ENCODE assay signal across 17 cellular contexts in the genomic region with DNA sequence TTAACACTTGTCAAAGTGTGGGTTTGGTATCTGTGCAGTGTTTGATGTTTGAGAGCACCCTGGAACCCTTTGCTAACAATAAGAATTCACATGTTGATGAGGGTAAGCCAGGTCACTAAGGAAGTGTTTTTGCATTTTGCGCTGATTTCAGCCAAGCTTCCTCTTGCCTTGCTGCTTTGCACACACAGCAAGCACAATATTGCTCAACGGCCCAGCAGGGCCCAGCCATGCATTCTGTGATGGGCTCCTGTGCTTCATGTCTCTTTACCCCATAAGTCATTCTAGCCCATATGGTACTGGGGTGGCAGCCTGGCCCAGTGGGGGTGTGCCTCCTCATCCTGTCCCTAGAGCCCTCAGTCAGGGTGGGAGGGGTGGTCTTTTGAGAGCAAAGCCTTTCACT.
A peak's percentile ranks its signal among the peaks of the same experiment; 100 is the strongest.
DNase-seq lines count a peak whose midpoint lies in the region; ATAC-seq and TF ChIP-seq lines count a peak whose summit lies in the region.
"Had no signal": no experiment of that assay in that cellular context is flagged by ENCODE, and none has a peak within 500 bp of the region (broad histone marks: within the 10 kb centered on the region; RNA-seq: fewer than 3 reads in every experiment).

No MANE protein-coding gene starts in this region.

- H3K27me3 Mint-ChIP-seq in stimulated activated naive B cell treated with anti-CD40 and anti-IgM and Interleukin-4, amounts not matched to agents 10 μg/mL and 1 μg/mL and 100 μg/mL, for 72 hours = peaks cover 6 to 9% of the 10 kb centered on the region in 2 donors

- DNase-seq in H7 (peak; percentile 32), NCI-H69 (lab: John Stamatoyannopoulos, UW) (peak; percentile 57), heart right ventricle (no peak), cortex of kidney (lab: John Stamatoyannopoulos, UW) (no peak), HT-29 (ENCODE audit: low spot score) (no peak)
- no peak for DNase-seq in stimulated activated naive B cell treated with anti-CD40 and anti-IgM and Interleukin-4, amounts not matched to agents 10 μg/mL and 1 μg/mL and 100 μg/mL, for 72 hours
- DNase-seq: activated CD4-positive, alpha-beta T cell treated with anti-CD3 and anti-CD28 coated beads for 48 hours; activated T-cell treated with anti-CD3 and anti-CD28 coated beads, Interleukin-2, amount 50 U/mL, for 1 hour; effector memory CD8-positive, alpha-beta T cell; mesendoderm; NCI-H187 had no signal

- WGBS in heart right ventricle, 2 donors = 45 to 76% methylated on average over 2 of the region's 2 CpGs

- H3K27me3 ChIP-seq in H7 (ENCODE audit: control insufficient read depth, insufficient read depth, low read length) (no peaks in the 10 kb centered on the region), heart right ventricle (peaks cover 0 to 6% (median 3%) of the 10 kb centered on the region in 7 donors)

- H3K9me3 ChIP-seq in heart right ventricle = peaks cover 0 to 2% (median 0%) of the 10 kb centered on the region in 11 donors

- H3K4me3 ChIP-seq in H7 (ENCODE audit: insufficient read depth, low read depth, low read length) (no peak overlapping the region), heart right ventricle (no peak overlapping the region)
- H3K4me3 ChIP-seq: GM12878 had no signal

- H3K4me1 ChIP-seq in heart right ventricle = peaks cover 0 to 12% (median 0%) of the 10 kb centered on the region in 9 donors

- H3K36me3 Mint-ChIP-seq in stimulated activated naive B cell treated with anti-CD40 and anti-IgM and Interleukin-4, amounts not matched to agents 10 μg/mL and 1 μg/mL and 100 μg/mL, for 72 hours = no peaks in the 10 kb centered on the region
- H3K36me3 Mint-ChIP-seq: stimulated activated effector memory CD8-positive, alpha-beta T cell treated with anti-CD3 and anti-CD28 coated beads, Interleukin-12 subunit alpha, Interleukin-12 subunit beta, amount 100 ng/mL, for 72 hours had no signal

- H3K4me1 Mint-ChIP-seq in stimulated activated naive B cell treated with anti-CD40 and anti-IgM and Interleukin-4, amounts not matched to agents 10 μg/mL and 1 μg/mL and 100 μg/mL, for 72 hours = peaks cover 16 to 22% of the 10 kb centered on the region in 2 donors
- H3K4me1 Mint-ChIP-seq: stimulated activated effector memory CD8-positive, alpha-beta T cell treated with anti-CD3 and anti-CD28 coated beads, Interleukin-12 subunit alpha, Interleukin-12 subunit beta, amount 100 ng/mL, for 72 hours had no signal

- H3K36me3 ChIP-seq in H7 (replicated peaks; ENCODE audit: control insufficient read depth, insufficient read depth, low read length) (no peaks in the 10 kb centered on the region), heart right ventricle (no peaks in the 10 kb centered on the region)

- TF ChIP-seq CTCF in heart right ventricle (IDR thresholded peaks at IDR 0.05) = no peak

- intact Hi-C loops in heart right ventricle (cut with DNase I) = loop anchor here in 1 of 10 donors (10.0 kb wide), 1 partner anchor 111 kb away; no protein-coding TSS in a partner anchor

- no peak overlapping the region for H3K27ac Mint-ChIP-seq in stimulated activated naive B cell treated with anti-CD40 and anti-IgM and Interleukin-4, amounts not matched to agents 10 μg/mL and 1 μg/mL and 100 μg/mL, for 72 hours
- H3K27ac Mint-ChIP-seq: effector memory CD8-positive, alpha-beta T cell; stimulated activated effector memory CD8-positive, alpha-beta T cell treated with anti-CD3 and anti-CD28 coated beads, Interleukin-12 subunit alpha, Interleukin-12 subunit beta, amount 100 ng/mL, for 72 hours; T-helper 2 cell treated with Interferon-gamma antibody and Interleukin-4, amounts not matched to agents 5 μg/mL and 100 μg/mL, for 36 hours had no signal

- H3K9me3 Mint-ChIP-seq in stimulated activated naive B cell treated with anti-CD40 and anti-IgM and Interleukin-4, amounts not matched to agents 10 μg/mL and 1 μg/mL and 100 μg/mL, for 72 hours = no peaks in the 10 kb centered on the region
- H3K9me3 Mint-ChIP-seq: effector memory CD8-positive, alpha-beta T cell; stimulated activated effector memory CD8-positive, alpha-beta T cell treated with anti-CD3 and anti-CD28 coated beads, Interleukin-12 subunit alpha, Interleukin-12 subunit beta, amount 100 ng/mL, for 72 hours; T-helper 2 cell treated with Interferon-gamma antibody and Interleukin-4, amounts not matched to agents 5 μg/mL and 100 μg/mL, for 36 hours had no signal

- ATAC-seq in heart right ventricle (peak in 5 of 8 donors; percentile 52 to 63 (median 56)), HG02571 (IDR thresholded peaks at IDR 0.05; ENCODE audit: unreplicated experiment) (no peak)
- ATAC-seq in stimulated activated naive B cell treated with anti-CD40 and anti-IgM and Interleukin-4, amounts not matched to agents 10 μg/mL and 1 μg/mL and 100 μg/mL, for 72 hours (replicated peaks) = peak; percentile 23 to 64
- ATAC-seq: effector memory CD8-positive, alpha-beta T cell; GM12878; stimulated activated effector memory CD8-positive, alpha-beta T cell treated with anti-CD3 and anti-CD28 coated beads, Interleukin-12 subunit alpha, Interleukin-12 subunit beta, amount 100 ng/mL, for 72 hours had no signal

- no peak overlapping the region for H3K4me3 Mint-ChIP-seq in stimulated activated naive B cell treated with anti-CD40 and anti-IgM and Interleukin-4, amounts not matched to agents 10 μg/mL and 1 μg/mL and 100 μg/mL, for 72 hours
- H3K4me3 Mint-ChIP-seq: effector memory CD8-positive, alpha-beta T cell; stimulated activated effector memory CD8-positive, alpha-beta T cell treated with anti-CD3 and anti-CD28 coated beads, Interleukin-12 subunit alpha, Interleukin-12 subunit beta, amount 100 ng/mL, for 72 hours; T-helper 2 cell treated with Interferon-gamma antibody and Interleukin-4, amounts not matched to agents 5 μg/mL and 100 μg/mL, for 36 hours had no signal

- H3K27ac ChIP-seq in heart right ventricle = peak overlapping the region in 1 of 10 donors; percentile 22
- H3K27ac ChIP-seq: C4-2B, KMS-11 had no signal

Comparison
In these comparisons a context has a peak if more than half of its experiments do, and no peak if none do; other contexts are left out.
1. DNase-seq: peak in H7 (single experiment) and NCI-H69 (single experiment); none in heart right ventricle (0 of 2), stimulated activated naive B cell treated with anti-CD40 and anti-IgM and Interleukin-4, amounts not matched to agents 10 μg/mL and 1 μg/mL and 100 μg/mL, for 72 hours (single experiment), cortex of kidney (single experiment) and HT-29 (single experiment).